In genomic region chr5:140710899-140711552, GRCh38 we compare ENCODE assay signal across 1 cellular context.
TF ChIP-seq lines count a peak whose summit lies in the region.

No MANE protein-coding gene starts in this region.

TF ChIP-seq in K562, 482 proteins besides CTCF, POLR2A, EP300 and RAD21 (continued from another document and continues in another):
- peak; percentile 36 to 90 for TF ChIP-seq AFF1 (IDR thresholded peaks at IDR 0.05; ENCODE audit: low read depth in 1 of 2, partially characterized antibody in 2 of 2)
- TF ChIP-seq CREB1 (IDR thresholded peaks at IDR 0.05) = peak; percentile 88
- peak; percentile 93 for TF ChIP-seq CREB1 (CRISPR knock-in tag; IDR thresholded peaks at IDR 0.05)
- no peak for TF ChIP-seq COPS2 (conservative IDR thresholded peaks at IDR 0.05)
- peak; percentile 94 for TF ChIP-seq MECOM (CRISPR knock-in tag; IDR thresholded peaks at IDR 0.05)
- 0 out of 2 replicates have a peak, but pooled peaks have one; percentile 19 for TF ChIP-seq ZNF175 (CRISPR knock-in tag; IDR thresholded peaks at IDR 0.05; ENCODE audit: low read depth)
- no peak for TF ChIP-seq KLF10 (CRISPR knock-in tag; IDR thresholded peaks at IDR 0.05)
- TF ChIP-seq NFYB (IDR thresholded peaks at IDR 0.05; ENCODE audit: extremely low read depth, insufficient read length) = no peak
- TF ChIP-seq MEF2A (IDR thresholded peaks at IDR 0.05; ENCODE audit: control insufficient read depth, low read depth, low read length) = 0 out of 2 replicates have a peak, but pooled peaks have one; percentile 42
- TF ChIP-seq KDM4B (IDR thresholded peaks at IDR 0.05; ENCODE audit: borderline replicate concordance in 2 of 2, low read depth in 1 of 2) = 0 out of 4 replicates have a peak, but pooled peaks of 1 of the 2 experiments have one; percentile 50
- no peak for TF ChIP-seq CHD1 (IDR thresholded peaks at IDR 0.05; ENCODE audit: low read length)
- TF ChIP-seq POLR2B (IDR thresholded peaks at IDR 0.05; ENCODE audit: low read depth, partially characterized antibody) = peak; percentile 80
- peak; percentile 98 for TF ChIP-seq C11orf30 (IDR thresholded peaks at IDR 0.05; ENCODE audit: low read depth)
- peak; percentile 37 for TF ChIP-seq FOS (IDR thresholded peaks at IDR 0.05; ENCODE audit: extremely low read depth, insufficient read length)
- peak; percentile 51; the same call in 1 of the 2 replicates for TF ChIP-seq ZKSCAN1 (IDR thresholded peaks at IDR 0.05; ENCODE audit: low read depth, low read length)
- peak; percentile 97 for TF ChIP-seq CREM (IDR thresholded peaks at IDR 0.05; ENCODE audit: low read depth)
- peak; percentile 20 to 46; a peak in 1 of 4 replicates for TF ChIP-seq UBTF (IDR thresholded peaks at IDR 0.05; ENCODE audit: borderline replicate concordance in 1 of 2, low read depth in 2 of 2, low read length in 2 of 2)
- peak; percentile 70; the same call in 1 of the 2 replicates for TF ChIP-seq MXI1 (IDR thresholded peaks at IDR 0.05; ENCODE audit: low read depth, low read length)
- TF ChIP-seq MCM7 (IDR thresholded peaks at IDR 0.05) = no peak
- TF ChIP-seq NBN (IDR thresholded peaks at IDR 0.05; ENCODE audit: low read depth) = peak; percentile 96; the same call in 1 of the 2 replicates
- TF ChIP-seq KLF13 (tag; IDR thresholded peaks at IDR 0.05; ENCODE audit: borderline replicate concordance, low read depth) = peak; percentile 83
- peak; percentile 65 for TF ChIP-seq RBM22 (IDR thresholded peaks at IDR 0.05; ENCODE audit: low read depth, low read length, poor library complexity, severe bottlenecking)
- 0 out of 2 replicates have a peak, but pooled peaks have one; percentile 13 for TF ChIP-seq GATAD2A (IDR thresholded peaks at IDR 0.05)
- TF ChIP-seq EWSR1 (IDR thresholded peaks at IDR 0.05; ENCODE audit: borderline replicate concordance, low read depth, partially characterized antibody) = no peak
- TF ChIP-seq PTTG1 (tag; IDR thresholded peaks at IDR 0.05; ENCODE audit: low read depth) = no peak
- peak; percentile 84 for TF ChIP-seq ZBTB12 (CRISPR knock-in tag; IDR thresholded peaks at IDR 0.05)
- TF ChIP-seq CEBPZ (IDR thresholded peaks at IDR 0.05; ENCODE audit: borderline replicate concordance, low read depth, low read length) = 0 out of 2 replicates have a peak, but pooled peaks have one; percentile 15
- TF ChIP-seq POLR3G (IDR thresholded peaks at IDR 0.05; ENCODE audit: extremely low read depth, insufficient read length, insufficient replicate concordance) = peak; percentile 73
- peak; percentile 78 for TF ChIP-seq ZNF766 (CRISPR knock-in tag; conservative IDR thresholded peaks at IDR 0.05)
- TF ChIP-seq CBX1 (IDR thresholded peaks at IDR 0.05; ENCODE audit: low read depth) = 0 out of 2 replicates have a peak, but pooled peaks have one; percentile 15
- TF ChIP-seq PBX2 (CRISPR knock-in tag; IDR thresholded peaks at IDR 0.05; ENCODE audit: low read depth) = no peak
- TF ChIP-seq PBX2 (tag; conservative IDR thresholded peaks at IDR 0.05; ENCODE audit: low read depth) = peak; percentile 66; the same call in 1 of the 2 replicates
- TF ChIP-seq NFIX (CRISPR knock-in tag; IDR thresholded peaks at IDR 0.05; ENCODE audit: low read depth) = no peak
- TF ChIP-seq PML (IDR thresholded peaks at IDR 0.05; ENCODE audit: low read length) = 0 out of 2 replicates have a peak, but pooled peaks have one; percentile 62
- no peak for TF ChIP-seq ZNF561 (CRISPR knock-in tag; conservative IDR thresholded peaks at IDR 0.05)
